Comparison of ENCODE assay signal across 21 cellular contexts in the genomic region with DNA sequence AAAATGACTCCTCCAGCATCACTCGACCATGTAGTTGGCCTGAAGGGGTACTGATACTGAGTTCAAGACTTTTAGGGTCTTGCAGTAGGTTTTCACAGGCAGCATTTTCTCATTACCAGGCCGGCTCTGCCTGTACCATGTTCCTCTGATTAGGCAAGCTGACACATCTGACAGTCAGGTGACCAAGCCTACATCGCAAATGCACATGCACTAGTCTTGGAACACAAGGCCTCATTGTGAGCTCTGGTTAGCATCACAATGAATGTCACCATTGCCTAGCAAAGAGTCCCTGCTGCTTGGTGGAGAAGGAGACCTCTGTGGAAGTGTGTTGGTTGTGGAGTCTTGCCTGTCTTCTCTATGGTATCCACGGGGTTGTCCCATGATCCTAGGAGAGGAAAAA.
DNase-seq lines count a peak whose midpoint lies in the region; ATAC-seq, FAIRE-seq and TF ChIP-seq lines count a peak whose summit lies in the region.
"Had no signal": no experiment of that assay in that cellular context is flagged by ENCODE, and none has a peak within 500 bp of the region (broad histone marks: within the 10 kb centered on the region; RNA-seq: fewer than 3 reads in every experiment).

No MANE protein-coding gene starts in this region.

- H2BK15ac ChIP-seq in H9 (ENCODE audit: low read depth, low read length), result no peak overlapping the region

- H3K27ac ChIP-seq in substantia nigra (ENCODE audit: low read depth, low read length, poor library complexity, severe bottlenecking) (peak overlapping the region; percentile 80), pancreas (no peak overlapping the region), H9 (ENCODE audit: insufficient read length, low read depth, low read length) (no peak overlapping the region)
- H3K27ac ChIP-seq: BLaER1 treated with 17β-estradiol and CSF1 and Interleukin-3, amounts not matched to agents 10 nM and 100 nM; HL-60 had no signal

- H3K14ac ChIP-seq in H9 (ENCODE audit: insufficient read depth, low read length), result no peak overlapping the region

- H3K4me3 Mint-ChIP-seq in H9, result no peak overlapping the region
- H3K4me3 Mint-ChIP-seq: B cell; CD8-positive, alpha-beta T cell had no signal

- no peaks in the 10 kb centered on the region for H4K20me1 ChIP-seq in H9 (ENCODE audit: control insufficient read depth, insufficient read depth, insufficient read length)
- H4K20me1 ChIP-seq: BLaER1 treated with 17β-estradiol and CSF1 and Interleukin-3, amounts not matched to agents 10 nM and 100 nM had no signal

- H3K27me3 ChIP-seq in NT2/D1 (ENCODE audit: insufficient read depth, insufficient read length) (no peaks in the 10 kb centered on the region), pancreas (no peaks in the 10 kb centered on the region), H9 (ENCODE audit: insufficient read depth, low read length) (no peaks in the 10 kb centered on the region)
- H3K27me3 ChIP-seq: BLaER1 treated with 17β-estradiol and CSF1 and Interleukin-3, amounts not matched to agents 10 nM and 100 nM had no signal

- no peaks in the 10 kb centered on the region for H3K27me3 Mint-ChIP-seq in H9 (ENCODE audit: low read depth)

- WGBS in pancreas, 2 donors, result 57% methylated on average over 4 of the region's 4 CpGs; no CpG with 5 or more reads in 1 of the 2 donors
- no CpG with 5 or more reads among the region's 4 CpGs for WGBS in H9 (ENCODE audit: extremely low coverage, insufficient read length, low lambda C conversion rate)

- no peak for FAIRE-seq in pancreas (lab: Jason Lieb, UNC)
- FAIRE-seq: GM12878, H1 had no signal

- no peaks in the 10 kb centered on the region for H3K23me2 ChIP-seq in H9 (ENCODE audit: insufficient read length, low read depth, low read length, poor library complexity, severe bottlenecking)

- no peak overlapping the region for H2AFZ ChIP-seq in H9 (ENCODE audit: low read length)

- H3K79me2 ChIP-seq in H9 (ENCODE audit: insufficient read depth, low read length), result no peaks in the 10 kb centered on the region

- no peak overlapping the region for H2BK5ac ChIP-seq in H9 (ENCODE audit: insufficient read length, low read length)

- H3K9ac ChIP-seq in NT2/D1 (ENCODE audit: insufficient read length, low read depth), result no peak overlapping the region
- no peak overlapping the region for H3K9ac ChIP-seq in H9 (ENCODE audit: extremely low read depth, insufficient read length, low read length)
- H3K9ac ChIP-seq: BLaER1 treated with 17β-estradiol and CSF1 and Interleukin-3, amounts not matched to agents 10 nM and 100 nM had no signal

- H2BK20ac ChIP-seq in H9 (ENCODE audit: low read depth, low read length, poor library complexity, severe bottlenecking), result no peak overlapping the region

- no peak overlapping the region for H3K18ac ChIP-seq in H9 (ENCODE audit: insufficient read length, low read depth, low read length)

- DNase-seq in NT2/D1 (ENCODE audit: low read depth, low spot score) (peak; percentile 1), globus pallidus (ENCODE audit: low spot score) (peak; percentile 82), middle frontal gyrus (ENCODE audit: extremely low spot score, low spot score) (peak; percentile 5), substantia nigra (lab: John Stamatoyannopoulos, UW) (peak in 26 of 49 donors; percentile 0 to 66 (median 13)), pancreas (no peak), H9 (no peak), NCI-H510A (lab: John Stamatoyannopoulos, UW) (no peak)
- DNase-seq: 8988T; Calu3; CD8-positive, alpha-beta T cell; DMS 273 treated with DMSO at 0.1 percent for 48 hours; DMS53; DND-41; EL had no signal

- no peak overlapping the region for H4K8ac ChIP-seq in H9 (replicated peaks; ENCODE audit: insufficient read length, low read depth, low read length)

- no peaks in the 10 kb centered on the region for H3K36me3 ChIP-seq in NT2/D1 (ENCODE audit: insufficient read depth, insufficient read length, low read length)
- no peaks in the 10 kb centered on the region for H3K36me3 ChIP-seq in pancreas
- H3K36me3 ChIP-seq: BLaER1 treated with 17β-estradiol and CSF1 and Interleukin-3, amounts not matched to agents 10 nM and 100 nM; HAP-1 had no signal

- H3K4me2 ChIP-seq in H9 (ENCODE audit: insufficient read depth, insufficient read length, low read length), result no peak overlapping the region
- H3K4me2 ChIP-seq: BLaER1 treated with 17β-estradiol and CSF1 and Interleukin-3, amounts not matched to agents 10 nM and 100 nM had no signal

- H3K9me3 Mint-ChIP-seq in H9, result no peaks in the 10 kb centered on the region
- H3K9me3 Mint-ChIP-seq: CD8-positive, alpha-beta T cell had no signal

- ATAC-seq in HG03354 (IDR thresholded peaks at IDR 0.05; ENCODE audit: poor library complexity, severe bottlenecking, unreplicated experiment) (no peak), pancreas (no peak)
- ATAC-seq: CD8-positive, alpha-beta T cell; GM12878 had no signal

- no peaks in the 10 kb centered on the region for H3K4me1 Mint-ChIP-seq in H9
- H3K4me1 Mint-ChIP-seq: B cell had no signal

- H3K4ac ChIP-seq in H9 (ENCODE audit: low read depth, low read length), result no peak overlapping the region

- no peak overlapping the region for H3K23ac ChIP-seq in H9 (ENCODE audit: insufficient read length, low read depth, low read length)

- no peak overlapping the region for H3K56ac ChIP-seq in H9 (ENCODE audit: insufficient read length, low read depth, low read length)

- H3K4me3 ChIP-seq in NT2/D1 (ENCODE audit: insufficient read length, low read depth) (no peak overlapping the region), pancreas (no peak overlapping the region)
- H3K4me3 ChIP-seq: BLaER1 treated with 17β-estradiol and CSF1 and Interleukin-3, amounts not matched to agents 10 nM and 100 nM; GM12878; HAP-1 had no signal

- no peaks in the 10 kb centered on the region for H3K9me3 ChIP-seq in NT2/D1 (ENCODE audit: insufficient read depth, low read length)
- no peaks in the 10 kb centered on the region for H3K9me3 ChIP-seq in pancreas
- H3K9me3 ChIP-seq in H9 (ENCODE audit: control insufficient read depth, low read depth, low read length), result no peaks in the 10 kb centered on the region
- H3K9me3 ChIP-seq: BLaER1 treated with 17β-estradiol and CSF1 and Interleukin-3, amounts not matched to agents 10 nM and 100 nM; HAP-1 had no signal

- no peaks in the 10 kb centered on the region for H3K36me3 Mint-ChIP-seq in H9 (ENCODE audit: insufficient read depth in 1 of 3, low read depth in 3 of 3)
- H3K36me3 Mint-ChIP-seq: CD8-positive, alpha-beta T cell had no signal

- no peak overlapping the region for H3T11ph ChIP-seq in H9 (ENCODE audit: low read length)

- TF ChIP-seq CTCF in pancreas (IDR thresholded peaks at IDR 0.05) (no peak), H9 (conservative IDR thresholded peaks at IDR 0.05) (no peak)

- H3K27ac Mint-ChIP-seq in H9, result no peak overlapping the region
- H3K27ac Mint-ChIP-seq: B cell; CD8-positive, alpha-beta T cell had no signal

- no peak overlapping the region for H2AK5ac ChIP-seq in H9 (ENCODE audit: insufficient read length, low read length)

- H3K4me1 ChIP-seq in NT2/D1 (ENCODE audit: insufficient read depth, insufficient read length) (no peaks in the 10 kb centered on the region), pancreas (no peaks in the 10 kb centered on the region), H9 (ENCODE audit: insufficient read depth, low read length) (no peaks in the 10 kb centered on the region)
- H3K4me1 ChIP-seq: BLaER1 treated with 17β-estradiol and CSF1 and Interleukin-3, amounts not matched to agents 10 nM and 100 nM; HAP-1 had no signal

- H3K79me1 ChIP-seq in H9 (ENCODE audit: insufficient read depth, low read depth, low read length, poor library complexity, severe bottlenecking), result no peaks in the 10 kb centered on the region

- no peak overlapping the region for H4K91ac ChIP-seq in H9 (ENCODE audit: insufficient read length, low read depth, low read length)

- H2BK120ac ChIP-seq in H9 (ENCODE audit: low read depth, low read length, poor library complexity, severe bottlenecking), result no peak overlapping the region

- intact Hi-C loops in pancreas (cut with DNase I), result no loop called here

- H4K5ac ChIP-seq in H9 (ENCODE audit: insufficient read length, low read depth, low read length), result no peak overlapping the region

- H2BK12ac ChIP-seq in H9 (ENCODE audit: insufficient read length, low read depth, low read length), result no peak overlapping the region

Comparison
In these comparisons a context has a peak if more than half of its experiments do, and no peak if none do; other contexts are left out.
1. DNase-seq: peak in NT2/D1 (single experiment), globus pallidus (single experiment), middle frontal gyrus (single experiment) and substantia nigra (26 of 49); none in pancreas (0 of 6), H9 (single experiment) and NCI-H510A (single experiment).